9 cellular contexts compared by ENCODE assay signal in genomic region chr2:39099820-39100728, GRCh38. TPM values are rescaled to one million over a fixed set of nuclear protein-coding genes. Genes with fewer than 3 reads are reported as not detected.
DNase-seq lines count a peak whose midpoint lies in the region; ATAC-seq lines count a peak whose summit lies in the region.
"Had no signal": no experiment of that assay in that cellular context is flagged by ENCODE, and none has a peak within 500 bp of the region (broad histone marks: within the 10 kb centered on the region; RNA-seq: fewer than 3 reads in every experiment).

No MANE protein-coding gene starts in this region.

- DNase-seq in activated CD4-positive, alpha-beta T cell treated with anti-CD3 and anti-CD28 coated beads for 36 hours, result peak; percentile 33
- DNase-seq in activated CD4-positive, alpha-beta T cell treated with anti-CD3 and anti-CD28 coated beads, Interleukin-2, amount 50 U/mL, for 48 hours, result no peak
- DNase-seq in SW 1271 (lab: John Stamatoyannopoulos, UW) (peak; percentile 30 to 36), non-pigmented ciliary epithelial cell (ENCODE audit: low read depth) (peak; percentile 42), NCI-H2227 (lab: John Stamatoyannopoulos, UW; ENCODE audit: unreplicated experiment) (no peak), T1000 (lab: John Stamatoyannopoulos, UW) (no peak)
- no peak for DNase-seq in effector memory CD4-positive, alpha-beta T cell
- DNase-seq: kidney glomerular epithelial cell had no signal

- peaks cover 8% of the 10 kb centered on the region for H3K36me3 Mint-ChIP-seq in activated CD4-positive, alpha-beta T cell treated with anti-CD3 and anti-CD28 coated beads for 36 hours (ENCODE audit: low read depth)

- H3K4me1 Mint-ChIP-seq in activated CD4-positive, alpha-beta T cell treated with anti-CD3 and anti-CD28 coated beads for 36 hours, result peaks cover 56% of the 10 kb centered on the region

- no peaks in the 10 kb centered on the region for H3K9me3 ChIP-seq in effector memory CD4-positive, alpha-beta T cell (ENCODE audit: control insufficient read depth, low read length)

- no peaks in the 10 kb centered on the region for H3K27me3 Mint-ChIP-seq in activated CD4-positive, alpha-beta T cell treated with anti-CD3 and anti-CD28 coated beads for 36 hours

- peak overlapping the region; percentile 87 for H3K27ac Mint-ChIP-seq in activated CD4-positive, alpha-beta T cell treated with anti-CD3 and anti-CD28 coated beads for 36 hours

- no peak overlapping the region for H3K27ac ChIP-seq in effector memory CD4-positive, alpha-beta T cell (ENCODE audit: insufficient read depth, low read length, poor library complexity, severe bottlenecking)

- ATAC-seq in activated CD4-positive, alpha-beta T cell treated with anti-CD3 and anti-CD28 coated beads for 36 hours, result peak; percentile 92
- ATAC-seq in HG02642 (IDR thresholded peaks at IDR 0.05; ENCODE audit: poor library complexity, unreplicated experiment), result peak; percentile 65

- CTCF ChIA-PET in activated CD4-positive, alpha-beta T cell treated with anti-CD3 and anti-CD28 coated beads for 36 hours (lab: Charles Lee), result interaction anchor here (0.8 to 1.4 kb wide), 3 partner anchors 21 to 38 kb away, joined by 3 read pairs; partner anchors contain the start of gene SOS1

- H3K36me3 ChIP-seq in effector memory CD4-positive, alpha-beta T cell (ENCODE audit: control insufficient read depth, insufficient read depth, low read length), result no peaks in the 10 kb centered on the region

- H3K4me3 ChIP-seq in effector memory CD4-positive, alpha-beta T cell (ENCODE audit: insufficient read depth, low read depth, low read length, poor library complexity, severe bottlenecking), result no peak overlapping the region

- POLR2A ChIA-PET in activated CD4-positive, alpha-beta T cell treated with anti-CD3 and anti-CD28 coated beads for 36 hours (lab: Charles Lee), result interaction anchor here (0.6 kb wide), 1 partner anchor 18 kb away, joined by 3 read pairs; no protein-coding TSS in a partner anchor

- H3K4me1 ChIP-seq in effector memory CD4-positive, alpha-beta T cell (ENCODE audit: control insufficient read depth, insufficient read depth, low read length, poor library complexity, severe bottlenecking), result peaks cover 12% of the 10 kb centered on the region

- H3K4me3 Mint-ChIP-seq in activated CD4-positive, alpha-beta T cell treated with anti-CD3 and anti-CD28 coated beads for 36 hours, result no peak overlapping the region

- H3K9me3 Mint-ChIP-seq in activated CD4-positive, alpha-beta T cell treated with anti-CD3 and anti-CD28 coated beads for 36 hours (ENCODE audit: low read depth), result peaks cover 5% of the 10 kb centered on the region

- no peaks in the 10 kb centered on the region for H3K27me3 ChIP-seq in effector memory CD4-positive, alpha-beta T cell (replicated peaks; ENCODE audit: control insufficient read depth, insufficient read depth, low read length, poor library complexity, severe bottlenecking)

- intact Hi-C loops in activated CD4-positive, alpha-beta T cell treated with anti-CD3 and anti-CD28 coated beads for 36 hours (cut with DNase I, micrococcal nuclease), result loop anchor here (1.0 to 2.0 kb wide), 3 partner anchors 19 to 117 kb away; no protein-coding TSS in a partner anchor

RNA-seq across cellular contexts. Expression of gene SOS1, which starts 20.8 kb away (rescaled TPM):
- total RNA-seq in activated CD4-positive, alpha-beta T cell treated with anti-CD3 and anti-CD28 coated beads for 36 hours, result 10 to 100 TPM; 30.1 to 32.0 TPM

Comparison
In these comparisons a context has a peak if more than half of its experiments do, and no peak if none do; other contexts are left out.
1. DNase-seq: peak in activated CD4-positive, alpha-beta T cell treated with anti-CD3 and anti-CD28 coated beads for 36 hours (single experiment), SW 1271 (2 of 2) and non-pigmented ciliary epithelial cell (single experiment); none in activated CD4-positive, alpha-beta T cell treated with anti-CD3 and anti-CD28 coated beads, Interleukin-2, amount 50 U/mL, for 48 hours (0 of 2), NCI-H2227 (single experiment), effector memory CD4-positive, alpha-beta T cell (0 of 3) and T1000 (single experiment).